In the genomic region with DNA sequence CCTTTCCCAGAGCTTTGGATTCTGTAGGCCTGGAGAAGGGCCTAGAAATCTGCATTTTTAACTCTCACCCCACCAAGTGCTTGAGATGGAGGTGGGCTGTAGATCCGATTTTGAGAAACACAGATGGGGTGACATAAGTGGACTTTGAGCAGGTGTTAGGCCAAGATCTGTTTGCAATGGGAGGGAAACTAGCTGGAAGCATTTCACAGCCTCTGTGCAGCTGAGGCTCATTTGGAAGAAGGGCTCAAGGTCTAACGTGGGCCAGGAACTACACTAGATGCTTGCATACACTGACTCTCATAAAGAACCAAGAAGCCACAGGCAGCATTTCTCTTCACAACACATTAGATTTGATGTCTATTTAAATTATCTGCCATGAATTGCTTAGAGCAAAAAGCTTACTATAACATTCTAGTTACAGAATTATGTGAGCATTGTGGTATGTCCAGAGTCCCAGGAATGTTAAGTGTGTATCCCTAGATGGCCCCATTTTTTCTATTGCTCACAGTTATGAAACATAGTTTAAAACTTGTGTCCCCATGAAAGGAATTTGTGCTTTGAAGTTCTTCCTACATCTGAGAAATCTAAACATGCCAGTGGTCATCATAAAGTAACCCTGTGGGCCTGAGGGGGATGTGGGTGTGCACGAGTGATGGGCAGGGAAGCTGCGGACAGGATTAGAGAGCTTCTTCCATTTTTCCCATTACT, we compare ENCODE assay signal across 12 cellular contexts.
DNase-seq lines count a peak whose midpoint lies in the region; TF ChIP-seq lines count a peak whose summit lies in the region.
"Had no signal": no experiment of that assay in that cellular context is flagged by ENCODE, and none has a peak within 500 bp of the region (broad histone marks: within the 10 kb centered on the region; RNA-seq: fewer than 3 reads in every experiment).

No MANE protein-coding gene starts in this region.

- in situ Hi-C loops in G401 (cut with HindIII; ENCODE audit: low sequenced_read_pairs), result no loop called here

- H3K27me3 ChIP-seq in SJCRH30 (no peaks in the 10 kb centered on the region), rectal smooth muscle tissue (ENCODE audit: control insufficient read depth, insufficient read depth, low read length) (no peaks in the 10 kb centered on the region)

- DNase-seq in ELR (ENCODE audit: low read depth), result peak; percentile 68
- DNase-seq in SJCRH30, result peak; percentile 55 to 60
- DNase-seq in fibroblast of the aortic adventitia (ENCODE audit: low read depth), result peak; percentile 74
- no peak for DNase-seq in stimulated activated CD4-positive, alpha-beta T cell treated with anti-CD3 and anti-CD28 coated beads, Interleukin-2, amount 100 ng/mL, for 24 hours
- no peak for DNase-seq in G401 (ENCODE audit: low spot score)
- DNase-seq in cerebellar nuclear complex (lab: John Stamatoyannopoulos, UW), result no peak
- DNase-seq: H9, MV-4-11, NCI-H774, occipital lobe, T-helper 17 cell had no signal

- no peak overlapping the region for H3K9ac ChIP-seq in rectal smooth muscle tissue (ENCODE audit: low read length)

- peak overlapping the region; percentile 58 for H3K27ac ChIP-seq in SJCRH30
- H3K27ac ChIP-seq in rectal smooth muscle tissue (ENCODE audit: low read depth, low read length), result peak overlapping the region; percentile 8

- H3K4me3 ChIP-seq in SJCRH30 (no peak overlapping the region), fibroblast of the aortic adventitia (ENCODE audit: low read depth, low read length) (no peak overlapping the region), rectal smooth muscle tissue (ENCODE audit: low read length) (no peak overlapping the region)

- H3K36me3 ChIP-seq in SJCRH30, result no peaks in the 10 kb centered on the region
- no peaks in the 10 kb centered on the region for H3K36me3 ChIP-seq in rectal smooth muscle tissue (ENCODE audit: control insufficient read depth, insufficient read depth, low read length)

- peaks cover 26% of the 10 kb centered on the region for H3K4me1 ChIP-seq in SJCRH30
- peaks cover 11% of the 10 kb centered on the region for H3K4me1 ChIP-seq in rectal smooth muscle tissue (ENCODE audit: control insufficient read depth, insufficient read depth, low read length)

- H3K9me3 ChIP-seq in SJCRH30 (replicated peaks), result no peaks in the 10 kb centered on the region

- TF ChIP-seq CTCF in fibroblast of the aortic adventitia (IDR thresholded peaks at IDR 0.05; ENCODE audit: insufficient read depth, low read length), result no peak

Comparison
In these comparisons a context has a peak if more than half of its experiments do, and no peak if none do; other contexts are left out.
1. DNase-seq: peak in ELR (single experiment), SJCRH30 (2 of 2) and fibroblast of the aortic adventitia (single experiment); none in stimulated activated CD4-positive, alpha-beta T cell treated with anti-CD3 and anti-CD28 coated beads, Interleukin-2, amount 100 ng/mL, for 24 hours (0 of 2), G401 (single experiment) and cerebellar nuclear complex (0 of 2).